Comparison of ENCODE assay signal across 1 cellular context in the genomic region with DNA sequence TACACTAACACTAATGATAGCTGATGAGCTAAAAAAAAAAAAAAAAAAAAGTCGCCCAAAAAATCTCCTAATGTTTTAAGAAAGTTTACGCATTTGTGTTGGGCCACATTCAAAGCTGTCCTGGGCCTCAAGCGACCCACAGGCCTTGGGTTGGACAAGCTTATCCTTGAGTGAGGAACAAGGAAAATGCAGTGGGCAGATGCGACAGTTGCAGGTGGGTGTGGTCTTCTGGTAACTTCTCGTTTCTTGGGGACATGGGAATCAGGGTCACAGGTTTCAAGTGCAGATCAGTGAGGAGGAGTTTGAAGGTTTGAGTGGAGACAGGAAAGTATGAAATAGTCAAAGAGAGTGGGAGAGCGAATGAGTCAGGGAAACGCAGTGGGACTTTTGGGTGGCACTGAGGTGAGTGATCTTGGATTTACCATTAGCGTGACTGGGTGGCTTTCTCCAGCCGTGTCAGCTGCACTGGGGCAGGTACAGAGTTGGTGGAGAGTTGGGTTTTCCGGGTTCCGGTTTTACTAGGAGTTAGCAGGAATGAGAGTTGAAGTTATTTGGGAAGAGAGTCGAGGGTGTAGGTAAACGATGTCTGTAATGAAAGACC.
TF ChIP-seq lines count a peak whose summit lies in the region.

No MANE protein-coding gene starts in this region.

TF ChIP-seq in H1, 55 proteins besides CTCF, POLR2A, EP300 and RAD21:
- no peak for TF ChIP-seq MAFK (IDR thresholded peaks at IDR 0.05; ENCODE audit: low read depth, low read length)
- no peak for TF ChIP-seq ASH2L (IDR thresholded peaks at IDR 0.05; ENCODE audit: low read length)
- no peak for TF ChIP-seq JUND (IDR thresholded peaks at IDR 0.05; ENCODE audit: low read length)
- TF ChIP-seq SIRT6 (IDR thresholded peaks at IDR 0.05; ENCODE audit: low read length): no peak
- TF ChIP-seq CHD7 (IDR thresholded peaks at IDR 0.05; ENCODE audit: insufficient replicate concordance, low read length): no peak
- TF ChIP-seq CBX5 (IDR thresholded peaks at IDR 0.05; ENCODE audit: low read depth, low read length): no peak
